In the genomic region with DNA sequence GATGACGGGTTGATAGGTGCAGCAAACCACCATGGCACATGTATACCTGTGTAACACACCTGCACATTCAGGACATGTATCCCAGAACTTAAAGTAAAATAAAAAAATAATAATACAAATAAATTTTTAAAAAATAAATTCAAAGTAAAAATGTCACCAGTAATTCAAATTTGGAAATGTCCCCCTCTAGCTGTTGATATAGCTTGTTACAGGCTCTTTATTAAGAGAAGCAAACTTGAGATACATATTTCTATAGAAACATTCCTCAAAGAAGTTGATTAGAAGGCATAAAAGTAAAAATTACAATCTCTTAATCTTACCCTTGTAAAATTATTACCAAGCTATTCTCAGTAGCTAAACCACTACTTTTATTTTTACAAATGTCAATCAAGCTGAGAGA, we compare ENCODE assay signal across 23 cellular contexts.
DNase-seq lines count a peak whose midpoint lies in the region; ATAC-seq, FAIRE-seq and TF ChIP-seq lines count a peak whose summit lies in the region.
"Had no signal": no experiment of that assay in that cellular context is flagged by ENCODE, and none has a peak within 500 bp of the region (broad histone marks: within the 10 kb centered on the region; RNA-seq: fewer than 3 reads in every experiment).

No MANE protein-coding gene starts in this region.

- H3K4me3 ChIP-seq in AG10803 (ENCODE audit: low read length) (no peak overlapping the region), Loucy (ENCODE audit: low read length, poor library complexity, severe bottlenecking) (no peak overlapping the region), choroid plexus epithelial cell (ENCODE audit: low read depth, low read length) (no peak overlapping the region), small intestine (ENCODE audit: low read depth in 1 of 2, low read length in 2 of 2) (no peak overlapping the region)
- H3K4me3 ChIP-seq: BLaER1, breast epithelium, dorsolateral prefrontal cortex, upper lobe of right lung had no signal

- H3F3A ChIP-seq in Loucy (ENCODE audit: low read depth), result no peaks in the 10 kb centered on the region

- H3K27ac ChIP-seq in small intestine (ENCODE audit: low read depth in 1 of 2, low read length in 1 of 2), result no peak overlapping the region
- H3K27ac ChIP-seq: BLaER1, breast epithelium, dorsolateral prefrontal cortex, upper lobe of right lung had no signal

- no peak overlapping the region for H2AFZ ChIP-seq in Loucy (ENCODE audit: low read length)

- H3K27ac Mint-ChIP-seq in neural crest cell (ENCODE audit: unreplicated experiment), result no peak overlapping the region
- H3K27ac Mint-ChIP-seq: activated naive CD4-positive, alpha-beta T cell treated with anti-CD3 and anti-CD28 coated beads, Interleukin-2, amount 50 U/mL, for 72 hours had no signal

- H3K4me1 ChIP-seq in Loucy (ENCODE audit: insufficient read depth, low read length, poor library complexity, severe bottlenecking), result no peaks in the 10 kb centered on the region
- H3K4me1 ChIP-seq in small intestine (ENCODE audit: control insufficient read depth in 2 of 2, insufficient read depth in 1 of 2, low read depth in 1 of 2, low read length in 1 of 2), result no peaks in the 10 kb centered on the region
- H3K4me1 ChIP-seq: BLaER1, breast epithelium, upper lobe of right lung had no signal

- H3K27me3 ChIP-seq in Loucy (ENCODE audit: insufficient read depth, low read length, poor library complexity, severe bottlenecking) (no peaks in the 10 kb centered on the region), small intestine (ENCODE audit: control insufficient read depth in 2 of 2, insufficient read depth in 2 of 2, low read length in 2 of 2) (no peaks in the 10 kb centered on the region)
- H3K27me3 ChIP-seq: upper lobe of right lung had no signal

- no peak for TF ChIP-seq POLR2A in erythroblast (IDR thresholded peaks at IDR 0.05; ENCODE audit: low read length)

- no peak overlapping the region for H3K4me3 Mint-ChIP-seq in neural crest cell

- FAIRE-seq in small intestine (lab: Jason Lieb, UNC), result no peak

- H3K9me2 ChIP-seq in Loucy (replicated peaks; ENCODE audit: low read depth, low read length), result no peaks in the 10 kb centered on the region

- ATAC-seq in left lobe of liver (no peak), HG02678 (IDR thresholded peaks at IDR 0.05; ENCODE audit: unreplicated experiment) (no peak)
- ATAC-seq: activated naive CD4-positive, alpha-beta T cell treated with anti-CD3 and anti-CD28 coated beads, Interleukin-2, amount 50 U/mL, for 72 hours; left ventricle myocardium superior; upper lobe of right lung had no signal

- H3K79me2 ChIP-seq in Loucy (ENCODE audit: insufficient read depth, low read length), result no peaks in the 10 kb centered on the region

- no peaks in the 10 kb centered on the region for H3K4me1 Mint-ChIP-seq in neural crest cell

- no peaks in the 10 kb centered on the region for H4K20me1 ChIP-seq in Loucy (ENCODE audit: insufficient read depth, low read length, poor library complexity, severe bottlenecking)

- H3K9me3 Mint-ChIP-seq in neural crest cell, result no peaks in the 10 kb centered on the region

- H3K36me3 Mint-ChIP-seq in neural crest cell (ENCODE audit: low read depth), result no peaks in the 10 kb centered on the region
- H3K36me3 Mint-ChIP-seq: activated naive CD4-positive, alpha-beta T cell treated with anti-CD3 and anti-CD28 coated beads, Interleukin-2, amount 50 U/mL, for 72 hours had no signal

- 80 to 85% (median 83%) methylated on average over 1 of the region's 1 CpG for WGBS in small intestine, 3 donors

- peak; percentile 35 for TF ChIP-seq CTCF in AG10803 (conservative IDR thresholded peaks at IDR 0.05; ENCODE audit: low read length)
- TF ChIP-seq CTCF in Loucy (conservative IDR thresholded peaks at IDR 0.05; ENCODE audit: low read length), result 0 out of 2 replicates have a peak, but pooled peaks have one; percentile 14
- peak; percentile 38 for TF ChIP-seq CTCF in choroid plexus epithelial cell (conservative IDR thresholded peaks at IDR 0.05; ENCODE audit: low read depth, low read length)
- peak; percentile 58 for TF ChIP-seq CTCF in neural crest cell (conservative IDR thresholded peaks at IDR 0.05)

- DNase-seq in AG10803 (ENCODE audit: low read depth), result no peak
- peak; percentile 23 for DNase-seq in choroid plexus epithelial cell (ENCODE audit: low read depth)
- no peak for DNase-seq in neural crest cell (ENCODE audit: low read depth, low spot score)
- DNase-seq in left lobe of liver (ENCODE audit: low spot score), result no peak
- DNase-seq in small intestine, result no peak
- no peak for DNase-seq in erythroblast (lab: John Stamatoyannopoulos, UW)
- DNase-seq: activated CD4-positive, CD25-positive, alpha-beta regulatory T cell treated with anti-CD3 and anti-CD28 coated beads, Interleukin-2, amount 50 U/mL, for 72 hours; activated CD8-positive, alpha-beta memory T cell treated with anti-CD3 and anti-CD28 coated beads for 24 hours; Calu3; dorsolateral prefrontal cortex; HCEC 1CT; left ventricle myocardium superior; NCI-H1105 treated with DMSO at 0.1 percent for 48 hours; NCI-H2081; NK-92 treated with Interleukin-12 subunit alpha and Interleukin-12 subunit beta, amount 100 ng/mL, for 24 hours; RPMI8226; stimulated activated CD8-positive, alpha-beta memory T cell treated with anti-CD3 and anti-CD28 coated beads, Interleukin-4, amount 100 ng/mL, for 48 hours; upper lobe of right lung had no signal

- no peak overlapping the region for H3K4me2 ChIP-seq in Loucy (ENCODE audit: low read depth, low read length, poor library complexity, severe bottlenecking)
- H3K4me2 ChIP-seq: BLaER1 had no signal

- no peak overlapping the region for H3K9ac ChIP-seq in Loucy (ENCODE audit: low read depth, low read length, poor library complexity, severe bottlenecking)
- H3K9ac ChIP-seq: BLaER1 had no signal

- H3K36me3 ChIP-seq in Loucy (ENCODE audit: insufficient read depth, low read length), result no peaks in the 10 kb centered on the region
- H3K36me3 ChIP-seq in small intestine (ENCODE audit: control insufficient read depth in 2 of 2, insufficient read depth in 2 of 2, low read length in 2 of 2), result no peaks in the 10 kb centered on the region
- H3K36me3 ChIP-seq: BLaER1, breast epithelium, upper lobe of right lung had no signal

- H3K27me3 Mint-ChIP-seq in neural crest cell (ENCODE audit: low read depth), result peaks cover 2% of the 10 kb centered on the region

- no peaks in the 10 kb centered on the region for H3K9me3 ChIP-seq in Loucy (ENCODE audit: insufficient read depth, low read depth, low read length)
- no peaks in the 10 kb centered on the region for H3K9me3 ChIP-seq in small intestine (ENCODE audit: control insufficient read depth, low read depth)
- H3K9me3 ChIP-seq: BLaER1, breast epithelium, upper lobe of right lung had no signal
